Comparison of ENCODE assay signal across 18 cellular contexts in the genomic region with DNA sequence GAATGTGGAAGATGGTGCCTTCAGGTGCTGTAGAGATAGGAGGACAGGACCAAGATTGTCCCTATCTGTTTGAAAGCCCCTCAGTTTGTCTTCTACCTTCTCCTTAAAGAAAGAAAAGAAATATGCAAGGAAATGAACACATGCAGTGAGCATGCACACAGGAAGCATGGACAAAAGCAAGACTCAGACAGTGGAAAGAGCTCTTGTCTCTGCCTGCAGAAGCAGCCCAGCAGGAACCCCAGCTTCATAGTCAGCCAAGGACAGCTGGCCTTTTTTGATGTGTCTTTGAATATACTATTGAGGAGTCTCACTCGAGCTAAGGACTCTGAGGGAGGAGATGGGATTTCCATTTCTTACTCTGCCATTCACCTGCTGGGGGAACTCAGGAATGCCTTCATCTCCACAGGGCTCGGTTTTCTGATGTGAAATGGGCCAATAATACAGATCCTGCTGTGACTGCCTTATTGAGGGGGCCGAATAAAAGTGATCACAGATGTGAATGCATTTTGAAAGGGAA.
"Had no signal": no experiment of that assay in that cellular context is flagged by ENCODE, and none has a peak within 500 bp of the region (broad histone marks: within the 10 kb centered on the region; RNA-seq: fewer than 3 reads in every experiment).

No MANE protein-coding gene starts in this region.

- H3K9me3 ChIP-seq: gastroesophageal sphincter, neutrophil, sigmoid colon, transverse colon had no signal

- H3K4me3 Mint-ChIP-seq: naive thymus-derived CD4-positive, alpha-beta T cell; nephron progenitor cell; stimulated activated effector memory CD8-positive, alpha-beta T cell treated with anti-CD3 and anti-CD28 coated beads, Interleukin-12 subunit alpha, Interleukin-12 subunit beta, amount 100 ng/mL, for 72 hours had no signal

- ATAC-seq: esophagus mucosa; gastroesophageal sphincter; naive thymus-derived CD4-positive, alpha-beta T cell; stimulated activated effector memory CD8-positive, alpha-beta T cell treated with anti-CD3 and anti-CD28 coated beads, Interleukin-12 subunit alpha, Interleukin-12 subunit beta, amount 100 ng/mL, for 72 hours; stimulated activated naive CD8-positive, alpha-beta T cell treated with anti-CD3 and anti-CD28 coated beads, Interleukin-15, Interleukin-2, amounts not matched to agents 100 U/mL and 50 U/mL, for 24 hours had no signal

- H3K36me3 Mint-ChIP-seq: stimulated activated effector memory CD8-positive, alpha-beta T cell treated with anti-CD3 and anti-CD28 coated beads, Interleukin-12 subunit alpha, Interleukin-12 subunit beta, amount 100 ng/mL, for 72 hours had no signal

- DNase-seq: caudate nucleus; cortex of kidney; dorsolateral prefrontal cortex; effector CD8-positive, alpha-beta T cell; foreskin fibroblast; mammary epithelial cell; naive thymus-derived CD4-positive, alpha-beta T cell; nephron progenitor cell; posterior cingulate gyrus; sigmoid colon; stimulated activated CD8-positive, alpha-beta memory T cell treated with anti-CD3 and anti-CD28 coated beads, Interleukin-4, amount 100 ng/mL, for 48 hours; stimulated activated naive CD8-positive, alpha-beta T cell treated with anti-CD3 and anti-CD28 coated beads, Interleukin-15, Interleukin-2, amounts not matched to agents 100 U/mL and 50 U/mL, for 24 hours; transverse colon had no signal

- H3K27me3 ChIP-seq: dorsolateral prefrontal cortex, sigmoid colon, transverse colon had no signal

- H3K4me3 ChIP-seq: dorsolateral prefrontal cortex, gastroesophageal sphincter, sigmoid colon, skin epidermis, transverse colon had no signal

- H3K36me3 ChIP-seq: gastroesophageal sphincter, neutrophil, sigmoid colon, transverse colon had no signal

- H3K4me1 ChIP-seq: sigmoid colon had no signal

- H3K9me3 Mint-ChIP-seq: nephron progenitor cell had no signal

- H3K27ac ChIP-seq: dorsolateral prefrontal cortex, gastroesophageal sphincter, neutrophil, sigmoid colon, skin epidermis, transverse colon had no signal

- H3K27ac Mint-ChIP-seq: naive thymus-derived CD4-positive, alpha-beta T cell; nephron progenitor cell; stimulated activated effector memory CD8-positive, alpha-beta T cell treated with anti-CD3 and anti-CD28 coated beads, Interleukin-12 subunit alpha, Interleukin-12 subunit beta, amount 100 ng/mL, for 72 hours had no signal
